1 cellular context compared by ENCODE assay signal in genomic region chr1:78833491-78833890, GRCh38.
TF ChIP-seq lines count a peak whose summit lies in the region.

No MANE protein-coding gene starts in this region.

TF ChIP-seq in A549, 52 proteins besides CTCF, POLR2A, EP300 and RAD21 (continued from another document):
- no peak for TF ChIP-seq EHF (CRISPR knock-in tag; IDR thresholded peaks at IDR 0.05)
- TF ChIP-seq HOXA7 (CRISPR knock-in tag; IDR thresholded peaks at IDR 0.05): no peak
- TF ChIP-seq JUN (IDR thresholded peaks at IDR 0.05): no peak; a peak in 1 of 5 replicates
- TF ChIP-seq FOSL2 (IDR thresholded peaks at IDR 0.05): no peak
- TF ChIP-seq FOSL2 (CRISPR knock-in tag; IDR thresholded peaks at IDR 0.05): peak; percentile 41; the same call in 1 of the 2 replicates
- TF ChIP-seq CHD4 (IDR thresholded peaks at IDR 0.05; ENCODE audit: borderline replicate concordance): no peak
